1 cellular context compared by ENCODE assay signal in the genomic region with DNA sequence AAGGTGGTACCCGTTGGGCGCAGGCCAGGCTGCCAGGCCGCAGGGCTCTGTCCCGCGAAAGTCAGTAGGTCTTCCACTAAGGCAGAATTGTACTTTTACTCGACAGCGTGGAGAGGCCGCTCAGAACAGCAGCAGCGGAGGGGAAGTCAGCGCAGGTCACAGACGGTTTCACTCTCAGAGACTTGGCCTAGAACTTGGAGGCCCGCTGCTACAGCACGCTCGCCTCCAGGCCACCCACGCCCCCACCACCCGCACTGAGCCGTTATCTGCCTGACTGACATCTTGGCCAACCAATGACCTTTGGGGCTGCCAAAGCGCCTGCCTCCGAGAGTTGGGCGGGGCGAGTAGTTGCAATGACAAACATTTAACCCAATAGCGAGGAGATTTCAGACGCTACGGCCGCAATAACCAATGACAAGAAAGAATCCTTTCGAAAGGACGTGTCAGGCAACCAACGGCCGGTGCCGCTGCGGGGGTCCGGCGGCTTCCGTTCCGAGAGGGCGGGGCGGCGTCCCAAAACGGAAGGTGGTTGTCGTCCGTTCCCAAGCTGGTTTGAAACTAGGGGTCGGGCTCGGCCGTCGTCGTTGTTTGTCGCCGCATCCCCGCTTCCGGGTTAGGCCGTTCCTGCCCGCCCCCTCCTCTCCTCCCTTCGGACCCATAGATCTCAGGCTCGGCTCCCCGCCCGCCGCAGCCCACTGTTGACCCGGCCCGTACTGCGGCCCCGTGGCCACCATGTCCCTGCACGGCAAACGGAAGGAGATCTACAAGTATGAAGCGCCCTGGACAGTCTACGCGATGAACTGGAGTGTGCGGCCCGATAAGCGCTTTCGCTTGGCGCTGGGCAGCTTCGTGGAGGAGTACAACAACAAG.
TF ChIP-seq lines count a peak whose summit lies in the region.

A gene with protein sequence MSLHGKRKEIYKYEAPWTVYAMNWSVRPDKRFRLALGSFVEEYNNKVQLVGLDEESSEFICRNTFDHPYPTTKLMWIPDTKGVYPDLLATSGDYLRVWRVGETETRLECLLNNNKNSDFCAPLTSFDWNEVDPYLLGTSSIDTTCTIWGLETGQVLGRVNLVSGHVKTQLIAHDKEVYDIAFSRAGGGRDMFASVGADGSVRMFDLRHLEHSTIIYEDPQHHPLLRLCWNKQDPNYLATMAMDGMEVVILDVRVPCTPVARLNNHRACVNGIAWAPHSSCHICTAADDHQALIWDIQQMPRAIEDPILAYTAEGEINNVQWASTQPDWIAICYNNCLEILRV (plus strand): TSS at position 532 of the 870 bp plus-strand sequence. CDS start 201 bp downstream, at position 733.

TF ChIP-seq in HepG2, 621 proteins besides CTCF, POLR2A, EP300 and RAD21 (continued from another document and continues in another):
- TF ChIP-seq, protein P1, sequence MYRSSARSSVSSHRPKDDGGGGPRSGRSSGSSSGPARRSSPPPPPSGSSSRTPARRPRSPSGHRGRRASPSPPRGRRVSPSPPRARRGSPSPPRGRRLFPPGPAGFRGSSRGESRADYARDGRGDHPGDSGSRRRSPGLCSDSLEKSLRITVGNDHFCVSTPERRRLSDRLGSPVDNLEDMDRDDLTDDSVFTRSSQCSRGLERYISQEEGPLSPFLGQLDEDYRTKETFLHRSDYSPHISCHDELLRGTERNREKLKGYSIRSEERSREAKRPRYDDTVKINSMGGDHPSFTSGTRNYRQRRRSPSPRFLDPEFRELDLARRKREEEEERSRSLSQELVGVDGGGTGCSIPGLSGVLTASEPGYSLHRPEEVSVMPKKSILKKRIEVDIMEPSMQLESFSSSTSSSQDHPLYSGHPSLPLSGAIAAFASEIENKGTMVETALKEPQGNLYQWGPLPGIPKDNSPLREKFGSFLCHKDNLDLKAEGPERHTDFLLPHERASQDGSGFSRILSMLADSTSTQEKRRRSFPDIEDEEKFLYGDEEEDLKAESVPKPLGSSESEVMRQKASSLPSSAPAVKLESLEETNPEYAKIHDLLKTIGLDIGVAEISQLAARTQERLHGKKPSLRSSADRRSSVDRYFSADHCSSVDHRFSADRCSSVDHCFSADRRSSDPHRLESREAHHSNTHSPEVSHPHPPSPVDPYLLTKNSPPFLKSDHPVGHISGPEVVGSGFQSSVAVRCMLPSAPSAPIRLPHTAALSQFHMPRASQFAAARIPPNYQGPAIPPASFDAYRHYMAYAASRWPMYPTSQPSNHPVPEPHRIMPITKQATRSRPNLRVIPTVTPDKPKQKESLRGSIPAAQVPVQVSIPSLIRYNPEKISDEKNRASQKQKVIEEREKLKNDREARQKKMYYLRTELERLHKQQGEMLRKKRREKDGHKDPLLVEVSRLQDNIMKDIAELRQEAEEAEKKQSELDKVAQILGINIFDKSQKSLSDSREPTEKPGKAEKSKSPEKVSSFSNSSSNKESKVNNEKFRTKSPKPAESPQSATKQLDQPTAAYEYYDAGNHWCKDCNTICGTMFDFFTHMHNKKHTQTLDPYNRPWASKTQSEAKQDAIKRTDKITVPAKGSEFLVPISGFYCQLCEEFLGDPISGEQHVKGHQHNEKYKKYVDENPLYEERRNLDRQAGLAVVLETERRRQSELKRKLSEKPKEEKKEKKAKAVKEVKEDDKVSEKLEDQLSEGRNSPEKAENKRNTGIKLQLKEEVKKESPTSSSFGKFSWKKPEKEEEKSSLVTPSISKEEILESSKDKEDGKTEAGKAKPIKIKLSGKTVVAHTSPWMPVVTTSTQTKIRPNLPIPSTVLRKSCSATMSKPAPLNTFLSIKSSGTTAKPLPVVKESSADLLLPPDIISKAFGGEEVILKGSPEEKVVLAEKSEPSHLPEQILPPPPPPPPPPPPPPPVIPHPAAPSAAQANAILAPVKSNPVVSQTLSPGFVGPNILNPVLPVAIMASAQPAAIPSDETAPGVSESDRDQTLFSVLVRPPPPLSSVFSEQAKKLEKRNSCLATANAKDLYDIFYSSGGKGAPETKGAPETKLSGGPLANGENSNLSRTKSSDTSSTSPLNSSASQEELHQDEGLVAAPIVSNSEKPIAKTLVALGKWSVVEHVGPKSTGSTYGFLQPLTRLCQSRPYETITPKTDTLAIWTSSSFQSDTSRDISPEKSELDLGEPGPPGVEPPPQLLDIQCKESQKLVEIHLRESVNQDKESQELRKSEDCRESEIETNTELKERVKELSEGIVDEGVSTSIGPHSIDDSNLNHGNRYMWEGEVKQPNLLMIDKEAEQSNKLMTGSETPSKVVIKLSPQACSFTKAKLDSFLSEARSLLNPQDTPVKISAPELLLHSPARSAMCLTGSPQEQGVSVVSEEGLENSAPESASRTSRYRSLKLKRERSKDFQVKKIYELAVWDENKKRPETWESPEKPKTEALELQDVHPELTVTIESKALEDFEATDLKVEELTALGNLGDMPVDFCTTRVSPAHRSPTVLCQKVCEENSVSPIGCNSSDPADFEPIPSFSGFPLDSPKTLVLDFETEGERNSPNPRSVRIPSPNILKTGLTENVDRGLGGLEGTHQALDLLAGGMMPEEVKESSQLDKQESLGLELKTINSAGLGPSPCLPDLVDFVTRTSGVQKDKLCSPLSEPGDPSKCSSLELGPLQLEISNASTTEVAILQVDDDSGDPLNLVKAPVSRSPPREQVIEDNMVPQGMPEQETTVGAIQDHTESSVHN (CRISPR knock-in tag; IDR thresholded peaks at IDR 0.05) = peak; percentile 24; the same call in 1 of the 2 replicates
- no peak for TF ChIP-seq JDP2 (CRISPR knock-in tag; IDR thresholded peaks at IDR 0.05; ENCODE audit: borderline replicate concordance)
- TF ChIP-seq ZNF24 (IDR thresholded peaks at IDR 0.05) = no peak
- TF ChIP-seq ELF4 (CRISPR knock-in tag; IDR thresholded peaks at IDR 0.05; ENCODE audit: borderline replicate concordance) = peak; percentile 98; the same call in 1 of the 2 replicates
- TF ChIP-seq, protein P2, sequence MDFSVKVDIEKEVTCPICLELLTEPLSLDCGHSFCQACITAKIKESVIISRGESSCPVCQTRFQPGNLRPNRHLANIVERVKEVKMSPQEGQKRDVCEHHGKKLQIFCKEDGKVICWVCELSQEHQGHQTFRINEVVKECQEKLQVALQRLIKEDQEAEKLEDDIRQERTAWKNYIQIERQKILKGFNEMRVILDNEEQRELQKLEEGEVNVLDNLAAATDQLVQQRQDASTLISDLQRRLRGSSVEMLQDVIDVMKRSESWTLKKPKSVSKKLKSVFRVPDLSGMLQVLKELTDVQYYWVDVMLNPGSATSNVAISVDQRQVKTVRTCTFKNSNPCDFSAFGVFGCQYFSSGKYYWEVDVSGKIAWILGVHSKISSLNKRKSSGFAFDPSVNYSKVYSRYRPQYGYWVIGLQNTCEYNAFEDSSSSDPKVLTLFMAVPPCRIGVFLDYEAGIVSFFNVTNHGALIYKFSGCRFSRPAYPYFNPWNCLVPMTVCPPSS (IDR thresholded peaks at IDR 0.05) = no peak
- peak; percentile 86 for TF ChIP-seq ZNF124 (CRISPR knock-in tag; IDR thresholded peaks at IDR 0.05)
- no peak for TF ChIP-seq ZNF562 (CRISPR knock-in tag; IDR thresholded peaks at IDR 0.05; ENCODE audit: borderline replicate concordance)
- 0 out of 2 replicates have a peak, but pooled peaks have one; percentile 63 for TF ChIP-seq FOXC1 (CRISPR knock-in tag; IDR thresholded peaks at IDR 0.05; ENCODE audit: borderline replicate concordance)
- no peak for TF ChIP-seq ZNF780A (CRISPR knock-in tag; IDR thresholded peaks at IDR 0.05)
- peak; percentile 41; the same call in 1 of the 2 replicates for TF ChIP-seq ZNF383 (CRISPR knock-in tag; IDR thresholded peaks at IDR 0.05; ENCODE audit: borderline replicate concordance)
- TF ChIP-seq TOE1 (CRISPR knock-in tag; IDR thresholded peaks at IDR 0.05) = no peak; the same call in 1 of the 2 replicates
- no peak for TF ChIP-seq NFE2L2 (IDR thresholded peaks at IDR 0.05; ENCODE audit: low read length)
- TF ChIP-seq RFX5 (IDR thresholded peaks at IDR 0.05; ENCODE audit: low read depth, low read length) = no peak
- TF ChIP-seq, protein P3, sequence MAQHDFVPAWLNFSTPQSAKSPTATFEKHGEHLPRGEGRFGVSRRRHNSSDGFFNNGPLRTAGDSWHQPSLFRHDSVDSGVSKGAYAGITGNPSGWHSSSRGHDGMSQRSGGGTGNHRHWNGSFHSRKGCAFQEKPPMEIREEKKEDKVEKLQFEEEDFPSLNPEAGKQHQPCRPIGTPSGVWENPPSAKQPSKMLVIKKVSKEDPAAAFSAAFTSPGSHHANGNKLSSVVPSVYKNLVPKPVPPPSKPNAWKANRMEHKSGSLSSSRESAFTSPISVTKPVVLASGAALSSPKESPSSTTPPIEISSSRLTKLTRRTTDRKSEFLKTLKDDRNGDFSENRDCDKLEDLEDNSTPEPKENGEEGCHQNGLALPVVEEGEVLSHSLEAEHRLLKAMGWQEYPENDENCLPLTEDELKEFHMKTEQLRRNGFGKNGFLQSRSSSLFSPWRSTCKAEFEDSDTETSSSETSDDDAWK (CRISPR knock-in tag; IDR thresholded peaks at IDR 0.05) = no peak
- peak; percentile 86; the same call in 1 of the 2 replicates for TF ChIP-seq ZNF550 (CRISPR knock-in tag; IDR thresholded peaks at IDR 0.05; ENCODE audit: borderline replicate concordance)
- peak; percentile 29; the same call in 1 of the 2 replicates for TF ChIP-seq HCFC1 (IDR thresholded peaks at IDR 0.05; ENCODE audit: low read depth, low read length)
- no peak for TF ChIP-seq ZNF773 (CRISPR knock-in tag; IDR thresholded peaks at IDR 0.05; ENCODE audit: borderline replicate concordance)
- TF ChIP-seq, protein P4, sequence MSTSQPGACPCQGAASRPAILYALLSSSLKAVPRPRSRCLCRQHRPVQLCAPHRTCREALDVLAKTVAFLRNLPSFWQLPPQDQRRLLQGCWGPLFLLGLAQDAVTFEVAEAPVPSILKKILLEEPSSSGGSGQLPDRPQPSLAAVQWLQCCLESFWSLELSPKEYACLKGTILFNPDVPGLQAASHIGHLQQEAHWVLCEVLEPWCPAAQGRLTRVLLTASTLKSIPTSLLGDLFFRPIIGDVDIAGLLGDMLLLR (CRISPR knock-in tag; IDR thresholded peaks at IDR 0.05) = no peak
- no peak for TF ChIP-seq NONO (IDR thresholded peaks at IDR 0.05)
- TF ChIP-seq NONO (CRISPR knock-in tag; conservative IDR thresholded peaks at IDR 0.05) = peak; percentile 42; the same call in 1 of the 2 replicates
- TF ChIP-seq AKAP8 (CRISPR knock-in tag; IDR thresholded peaks at IDR 0.05) = no peak
- TF ChIP-seq PAWR (CRISPR knock-in tag; IDR thresholded peaks at IDR 0.05; ENCODE audit: borderline replicate concordance) = peak; percentile 78; the same call in 1 of the 2 replicates
- TF ChIP-seq, protein P5, sequence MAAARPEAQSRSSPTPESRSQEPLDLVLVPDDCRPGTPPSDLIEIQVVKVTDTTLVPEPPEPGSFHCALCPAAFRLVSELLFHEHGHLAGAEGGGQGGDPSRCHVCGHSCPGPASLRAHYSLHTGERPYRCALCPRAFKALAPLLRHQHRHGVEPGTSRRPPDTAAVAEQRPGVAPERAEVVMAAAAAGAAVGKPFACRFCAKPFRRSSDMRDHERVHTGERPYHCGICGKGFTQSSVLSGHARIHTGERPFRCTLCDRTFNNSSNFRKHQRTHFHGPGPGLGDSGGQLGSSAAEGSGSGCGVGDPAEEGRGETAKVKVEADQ (CRISPR knock-in tag; IDR thresholded peaks at IDR 0.05; ENCODE audit: borderline replicate concordance) = peak; percentile 19; the same call in 1 of the 2 replicates
- no peak for TF ChIP-seq NFATC3 (CRISPR knock-in tag; IDR thresholded peaks at IDR 0.05)
- TF ChIP-seq FOXM1 (CRISPR knock-in tag; IDR thresholded peaks at IDR 0.05) = no peak
- peak; percentile 76; the same call in 1 of the 2 replicates for TF ChIP-seq ZMYM2 (CRISPR knock-in tag; IDR thresholded peaks at IDR 0.05)
- TF ChIP-seq, protein P6, sequence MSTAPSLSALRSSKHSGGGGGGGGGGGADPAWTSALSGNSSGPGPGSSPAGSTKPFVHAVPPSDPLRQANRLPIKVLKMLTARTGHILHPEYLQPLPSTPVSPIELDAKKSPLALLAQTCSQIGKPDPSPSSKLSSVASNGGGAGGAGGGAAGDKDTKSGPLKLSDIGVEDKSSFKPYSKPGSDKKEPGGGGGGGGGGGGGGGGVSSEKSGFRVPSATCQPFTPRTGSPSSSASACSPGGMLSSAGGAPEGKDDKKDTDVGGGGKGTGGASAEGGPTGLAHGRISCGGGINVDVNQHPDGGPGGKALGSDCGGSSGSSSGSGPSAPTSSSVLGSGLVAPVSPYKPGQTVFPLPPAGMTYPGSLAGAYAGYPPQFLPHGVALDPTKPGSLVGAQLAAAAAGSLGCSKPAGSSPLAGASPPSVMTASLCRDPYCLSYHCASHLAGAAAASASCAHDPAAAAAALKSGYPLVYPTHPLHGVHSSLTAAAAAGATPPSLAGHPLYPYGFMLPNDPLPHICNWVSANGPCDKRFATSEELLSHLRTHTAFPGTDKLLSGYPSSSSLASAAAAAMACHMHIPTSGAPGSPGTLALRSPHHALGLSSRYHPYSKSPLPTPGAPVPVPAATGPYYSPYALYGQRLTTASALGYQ (CRISPR knock-in tag; IDR thresholded peaks at IDR 0.05) = peak; percentile 40; the same call in 1 of the 2 replicates
- no peak; the same call in 1 of the 2 replicates for TF ChIP-seq HNF4A (CRISPR knock-in tag; IDR thresholded peaks at IDR 0.05)
- TF ChIP-seq BHLHE40 (IDR thresholded peaks at IDR 0.05; ENCODE audit: low read length) = peak; percentile 36; the same call in 1 of the 2 replicates
- TF ChIP-seq, protein P7, sequence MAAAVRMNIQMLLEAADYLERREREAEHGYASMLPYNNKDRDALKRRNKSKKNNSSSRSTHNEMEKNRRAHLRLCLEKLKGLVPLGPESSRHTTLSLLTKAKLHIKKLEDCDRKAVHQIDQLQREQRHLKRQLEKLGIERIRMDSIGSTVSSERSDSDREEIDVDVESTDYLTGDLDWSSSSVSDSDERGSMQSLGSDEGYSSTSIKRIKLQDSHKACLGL (CRISPR knock-in tag; IDR thresholded peaks at IDR 0.05) = no peak
- TF ChIP-seq ZNF274 (CRISPR knock-in tag; IDR thresholded peaks at IDR 0.05) = peak; percentile 58
- TF ChIP-seq MIER2 (CRISPR knock-in tag; IDR thresholded peaks at IDR 0.05) = peak; percentile 39; the same call in 1 of the 2 replicates
- TF ChIP-seq, protein P8, sequence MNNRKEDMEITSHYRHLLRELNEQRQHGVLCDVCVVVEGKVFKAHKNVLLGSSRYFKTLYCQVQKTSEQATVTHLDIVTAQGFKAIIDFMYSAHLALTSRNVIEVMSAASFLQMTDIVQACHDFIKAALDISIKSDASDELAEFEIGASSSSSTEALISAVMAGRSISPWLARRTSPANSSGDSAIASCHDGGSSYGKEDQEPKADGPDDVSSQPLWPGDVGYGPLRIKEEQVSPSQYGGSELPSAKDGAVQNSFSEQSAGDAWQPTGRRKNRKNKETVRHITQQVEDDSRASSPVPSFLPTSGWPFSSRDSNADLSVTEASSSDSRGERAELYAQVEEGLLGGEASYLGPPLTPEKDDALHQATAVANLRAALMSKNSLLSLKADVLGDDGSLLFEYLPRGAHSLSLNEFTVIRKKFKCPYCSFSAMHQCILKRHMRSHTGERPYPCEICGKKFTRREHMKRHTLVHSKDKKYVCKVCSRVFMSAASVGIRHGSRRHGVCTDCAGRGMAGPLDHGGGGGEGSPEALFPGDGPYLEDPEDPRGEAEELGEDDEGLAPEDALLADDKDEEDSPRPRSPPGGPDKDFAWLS (CRISPR knock-in tag; IDR thresholded peaks at IDR 0.05; ENCODE audit: borderline replicate concordance) = no peak
- TF ChIP-seq CENPX (CRISPR knock-in tag; IDR thresholded peaks at IDR 0.05) = no peak
- TF ChIP-seq RARG (CRISPR knock-in tag; IDR thresholded peaks at IDR 0.05; ENCODE audit: low read depth) = 0 out of 2 replicates have a peak, but pooled peaks have one; percentile 74
- peak; percentile 42; the same call in 1 of the 2 replicates for TF ChIP-seq ZNF552 (CRISPR knock-in tag; IDR thresholded peaks at IDR 0.05; ENCODE audit: borderline replicate concordance)
- TF ChIP-seq ZNF260 (CRISPR knock-in tag; IDR thresholded peaks at IDR 0.05; ENCODE audit: borderline replicate concordance, low read depth) = no peak
